In genomic region chr6:116783852-116784251, GRCh38 we compare ENCODE assay signal across 20 cellular contexts. TPM values are rescaled to one million over a fixed set of nuclear protein-coding genes. Genes with fewer than 3 reads are reported as not detected.
DNase-seq lines count a peak whose midpoint lies in the region; ATAC-seq and TF ChIP-seq lines count a peak whose summit lies in the region.
"Had no signal": no experiment of that assay in that cellular context is flagged by ENCODE, and none has a peak within 500 bp of the region (broad histone marks: within the 10 kb centered on the region; RNA-seq: fewer than 3 reads in every experiment).

No MANE protein-coding gene starts in this region.

- H3K27ac Mint-ChIP-seq in activated CD4-positive, alpha-beta T cell treated with anti-CD3 and anti-CD28 coated beads for 36 hours = no peak overlapping the region

- H3K4me2 ChIP-seq in GM23248 (ENCODE audit: unreplicated experiment) = no peak overlapping the region
- H3K4me2 ChIP-seq in fibroblast of lung (ENCODE audit: extremely low read depth, insufficient read depth, low read length) = no peak overlapping the region
- H3K4me2 ChIP-seq in osteoblast (ENCODE audit: insufficient read depth, low read length) = no peak overlapping the region

- H3K4me1 ChIP-seq in GM23248 (ENCODE audit: insufficient read depth) (no peaks in the 10 kb centered on the region), RWPE2 (ENCODE audit: insufficient read depth, poor library complexity, severe bottlenecking) (no peaks in the 10 kb centered on the region), fibroblast of lung (ENCODE audit: control insufficient read depth, extremely low read depth, insufficient read depth, low read length) (no peaks in the 10 kb centered on the region), osteoblast (ENCODE audit: insufficient read depth, low read length) (no peaks in the 10 kb centered on the region), Peyer's patch (no peaks in the 10 kb centered on the region)

- H3K27me3 ChIP-seq in GM23248 (replicated peaks; ENCODE audit: insufficient read depth) (no peaks in the 10 kb centered on the region), RWPE2 (ENCODE audit: insufficient read depth, poor library complexity, severe bottlenecking) (peaks cover 3% of the 10 kb centered on the region), fibroblast of lung (ENCODE audit: control insufficient read depth, insufficient read depth, low read length) (no peaks in the 10 kb centered on the region), osteoblast (ENCODE audit: insufficient read depth, low read length) (no peaks in the 10 kb centered on the region), Peyer's patch (no peaks in the 10 kb centered on the region)
- H3K27me3 ChIP-seq: MG63 had no signal

- H3K9me3 Mint-ChIP-seq in activated CD4-positive, alpha-beta T cell treated with anti-CD3 and anti-CD28 coated beads for 36 hours (ENCODE audit: low read depth) = no peaks in the 10 kb centered on the region

- no peak for TF ChIP-seq CTCF in RWPE2 (IDR thresholded peaks at IDR 0.05; ENCODE audit: poor library complexity, severe bottlenecking)
- no peak for TF ChIP-seq CTCF in fibroblast of lung (conservative IDR thresholded peaks at IDR 0.05 in 1 of 2, IDR thresholded peaks at IDR 0.05 in 1 of 2; ENCODE audit: low read depth in 1 of 2, low read length in 2 of 2)
- TF ChIP-seq CTCF in osteoblast (IDR thresholded peaks at IDR 0.05; ENCODE audit: extremely low read depth, low read depth, low read length) = no peak
- no peak for TF ChIP-seq CTCF in Peyer's patch (IDR thresholded peaks at IDR 0.05)

- no peak overlapping the region for H3K4me3 Mint-ChIP-seq in activated CD4-positive, alpha-beta T cell treated with anti-CD3 and anti-CD28 coated beads for 36 hours

- no peaks in the 10 kb centered on the region for H3K4me1 Mint-ChIP-seq in activated CD4-positive, alpha-beta T cell treated with anti-CD3 and anti-CD28 coated beads for 36 hours

- H3K4me3 ChIP-seq in GM23248 (no peak overlapping the region), RWPE2 (ENCODE audit: severe bottlenecking) (no peak overlapping the region), fibroblast of lung (replicated peaks in 1 of 4; ENCODE audit: control extremely low read depth in 1 of 4, insufficient read depth in 1 of 4, low read depth in 3 of 4, low read length in 4 of 4) (no peak overlapping the region), osteoblast (ENCODE audit: insufficient read depth, low read length) (no peak overlapping the region), Peyer's patch (no peak overlapping the region)
- H3K4me3 ChIP-seq: MG63 had no signal

- DNase-seq in GM23248 = peak; percentile 10
- DNase-seq in RWPE2 (ENCODE audit: low spot score) = no peak
- DNase-seq in fibroblast of lung (ENCODE audit: low read depth in 2 of 2) = peak; percentile 14 to 35
- peak; percentile 29 for DNase-seq in osteoblast (ENCODE audit: insufficient read length, low spot score, missing footprints)
- DNase-seq in mucosa of gallbladder (ENCODE audit: low spot score) = no peak
- no peak for DNase-seq in activated CD4-positive, alpha-beta T cell treated with anti-CD3 and anti-CD28 coated beads for 36 hours
- DNase-seq in H4 (ENCODE audit: low spot score) = no peak
- DNase-seq in Peyer's patch = no peak
- DNase-seq: DMS153, HCEC 1CT, KG1, MG63, NCI-H1092 treated with DMSO at 0.1 percent for 48 hours, NCI-H1694 treated with DMSO at 0.1 percent for 48 hours, NCI-H2107, NCI-H226, NCI-H524 treated with DMSO at 0.1 percent for 48 hours, SIG-M5 had no signal

- H3F3A ChIP-seq in GM23248 (ENCODE audit: insufficient read depth) = no peaks in the 10 kb centered on the region

- no peak overlapping the region for H3K9ac ChIP-seq in GM23248
- no peak overlapping the region for H3K9ac ChIP-seq in fibroblast of lung (ENCODE audit: insufficient read depth, low read length)

- CTCF ChIA-PET in activated CD4-positive, alpha-beta T cell treated with anti-CD3 and anti-CD28 coated beads for 36 hours (lab: Charles Lee) = interaction anchor here (0.6 kb wide), 1 partner anchor 12 kb away, joined by 4 read pairs; no protein-coding TSS in a partner anchor

- POLR2A ChIA-PET in activated CD4-positive, alpha-beta T cell treated with anti-CD3 and anti-CD28 coated beads for 36 hours (lab: Charles Lee) = no interaction called here

- H3K9me3 ChIP-seq in GM23248 (ENCODE audit: low read depth) = no peaks in the 10 kb centered on the region
- no peaks in the 10 kb centered on the region for H3K9me3 ChIP-seq in RWPE2 (ENCODE audit: severe bottlenecking)
- no peaks in the 10 kb centered on the region for H3K9me3 ChIP-seq in fibroblast of lung (ENCODE audit: control insufficient read depth, insufficient read depth, low read depth, low read length)
- H3K9me3 ChIP-seq in osteoblast (ENCODE audit: low read depth, low read length) = no peaks in the 10 kb centered on the region
- no peaks in the 10 kb centered on the region for H3K9me3 ChIP-seq in Peyer's patch
- H3K9me3 ChIP-seq: MG63 had no signal

- no peak overlapping the region for H2AFZ ChIP-seq in GM23248
- no peak overlapping the region for H2AFZ ChIP-seq in fibroblast of lung (ENCODE audit: low read length)
- H2AFZ ChIP-seq in osteoblast (ENCODE audit: low read length) = no peak overlapping the region

- intact Hi-C loops in activated CD4-positive, alpha-beta T cell treated with anti-CD3 and anti-CD28 coated beads for 36 hours (cut with DNase I, micrococcal nuclease) = loop anchor here (5.0 to 10.0 kb wide), 2 partner anchors 181 to 533 kb away; no protein-coding TSS in a partner anchor

- ATAC-seq in RWPE2 (ENCODE audit: low read depth) = peak; percentile 29; the same call in 1 of the 3 replicates
- no peak for ATAC-seq in activated CD4-positive, alpha-beta T cell treated with anti-CD3 and anti-CD28 coated beads for 36 hours
- ATAC-seq: Panc1 had no signal

- H4K20me1 ChIP-seq in GM23248 (ENCODE audit: insufficient read depth) (no peaks in the 10 kb centered on the region), fibroblast of lung (ENCODE audit: control insufficient read depth, extremely low read depth, insufficient read depth, low read length) (no peaks in the 10 kb centered on the region), osteoblast (ENCODE audit: insufficient read depth, low read length) (no peaks in the 10 kb centered on the region)

- H3K36me3 ChIP-seq in GM23248 (ENCODE audit: low read depth) (no peaks in the 10 kb centered on the region), RWPE2 (ENCODE audit: low read depth) (no peaks in the 10 kb centered on the region), fibroblast of lung (ENCODE audit: control insufficient read depth, insufficient read depth, low read length) (no peaks in the 10 kb centered on the region), osteoblast (ENCODE audit: insufficient read depth, low read length) (no peaks in the 10 kb centered on the region), Peyer's patch (no peaks in the 10 kb centered on the region)
- H3K36me3 ChIP-seq: MG63 had no signal

- in situ Hi-C loops in GM23248 (cut with MboI) = no loop called here

- H3K27ac ChIP-seq in GM23248 = no peak overlapping the region
- no peak overlapping the region for H3K27ac ChIP-seq in RWPE2 (ENCODE audit: poor library complexity, severe bottlenecking)
- no peak overlapping the region for H3K27ac ChIP-seq in fibroblast of lung (ENCODE audit: insufficient read depth, low read length)
- H3K27ac ChIP-seq in osteoblast (ENCODE audit: low read depth, low read length) = no peak overlapping the region
- H3K27ac ChIP-seq in Peyer's patch = no peak overlapping the region
- H3K27ac ChIP-seq: C4-2B had no signal

- H3K79me2 ChIP-seq in GM23248 (ENCODE audit: insufficient read depth) = no peaks in the 10 kb centered on the region
- H3K79me2 ChIP-seq in fibroblast of lung (ENCODE audit: control insufficient read depth, insufficient read depth, low read length) = no peaks in the 10 kb centered on the region
- no peaks in the 10 kb centered on the region for H3K79me2 ChIP-seq in osteoblast (ENCODE audit: insufficient read depth, low read length)

- peaks cover 7% of the 10 kb centered on the region for H3K27me3 Mint-ChIP-seq in activated CD4-positive, alpha-beta T cell treated with anti-CD3 and anti-CD28 coated beads for 36 hours

- TF ChIP-seq POLR2A in Peyer's patch (IDR thresholded peaks at IDR 0.05) = no peak

- H3K36me3 Mint-ChIP-seq in activated CD4-positive, alpha-beta T cell treated with anti-CD3 and anti-CD28 coated beads for 36 hours (ENCODE audit: low read depth) = no peaks in the 10 kb centered on the region

- 43 to 48% methylated on average over 5 of the region's 5 CpGs for WGBS in GM23248 (ENCODE audit: low coverage in 1 of 2, low lambda C conversion rate in 2 of 2, missing lambda C conversion rate in 2 of 2), 2 experiments

- H3K9me2 ChIP-seq in GM23248 (ENCODE audit: insufficient read depth) = no peaks in the 10 kb centered on the region

RNA-seq across cellular contexts. Expression of gene FAM162B, which starts 18.3 kb away (rescaled TPM):
- not detected in 2 replicates for total RNA-seq in GM23248 (2014; rRNA removed; shearing (Covaris generic))
- not detected in 2 replicates for polyA plus RNA-seq in GM23248 (2016; fragmentation: Nextera tagmentation; extraction: Ambion mirVana)
- total RNA-seq in fibroblast of lung = 13.1 and 16.2 TPM in 2 replicates
- polyA plus RNA-seq in fibroblast of lung = 8.8 and 35.0 TPM in 2 replicates
- 9.0 and 28.4 TPM in 2 replicates for polyA plus RNA-seq in fibroblast of lung (2012)
- 1.1 and 2.4 TPM in 2 replicates for polyA minus RNA-seq in fibroblast of lung (ENCODE audit: low replicate concordance)
- 0.36 TPM in 1 of 2 replicates, not detected in the other for total RNA-seq in osteoblast
- total RNA-seq in mucosa of gallbladder = 2.7 TPM
- total RNA-seq in activated CD4-positive, alpha-beta T cell treated with anti-CD3 and anti-CD28 coated beads for 36 hours = not detected
- total RNA-seq in H4 (2014; rRNA removed; shearing (Covaris generic)) = not detected in 2 replicates
- not detected for total RNA-seq in Peyer's patch

RNA-seq across cellular contexts. Expression of gene GPRC6A, which starts 45.0 kb away (rescaled TPM):
- not detected in 2 replicates for total RNA-seq in GM23248 (2014; rRNA removed; shearing (Covaris generic))
- not detected in 2 replicates for polyA plus RNA-seq in GM23248 (2016; fragmentation: Nextera tagmentation; extraction: Ambion mirVana)
- total RNA-seq in fibroblast of lung = not detected in 2 replicates
- not detected in 2 replicates for polyA plus RNA-seq in fibroblast of lung
- polyA plus RNA-seq in fibroblast of lung (2012) = not detected in 2 replicates
- not detected in 2 replicates for polyA minus RNA-seq in fibroblast of lung (ENCODE audit: low replicate concordance)
- total RNA-seq in osteoblast = not detected in 2 replicates
- not detected for total RNA-seq in mucosa of gallbladder
- not detected for total RNA-seq in activated CD4-positive, alpha-beta T cell treated with anti-CD3 and anti-CD28 coated beads for 36 hours
- total RNA-seq in H4 (2014; rRNA removed; shearing (Covaris generic)) = not detected in 2 replicates
- total RNA-seq in Peyer's patch = not detected

Comparison
In these comparisons a context has a peak if more than half of its experiments do, and no peak if none do; other contexts are left out.
1. DNase-seq: peak in GM23248 (single experiment), fibroblast of lung (2 of 2) and osteoblast (single experiment); none in RWPE2 (single experiment), mucosa of gallbladder (single experiment), activated CD4-positive, alpha-beta T cell treated with anti-CD3 and anti-CD28 coated beads for 36 hours (single experiment), H4 (single experiment) and Peyer's patch (0 of 3).